ENCODE assay signal across 32 cellular contexts in the genomic region with DNA sequence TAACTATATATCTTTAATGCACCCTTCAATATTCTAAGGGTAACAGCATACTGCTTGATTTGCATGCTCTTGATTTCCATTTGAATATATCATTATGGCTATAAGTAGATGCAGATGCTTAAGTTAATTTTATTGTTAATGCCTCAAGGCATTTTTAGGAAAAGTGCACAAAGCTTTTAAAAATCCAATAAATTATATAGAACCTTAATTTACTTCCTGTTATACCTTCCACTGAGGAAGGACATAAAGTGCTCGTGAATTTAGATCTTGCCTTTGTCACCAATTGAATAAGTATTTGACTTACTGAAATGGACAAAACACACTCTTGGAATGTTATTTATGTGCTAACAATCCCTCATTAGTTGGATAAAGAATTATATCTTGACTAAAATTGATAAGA.
"Had no signal": no experiment of that assay in that cellular context is flagged by ENCODE, and none has a peak within 500 bp of the region (broad histone marks: within the 10 kb centered on the region; RNA-seq: fewer than 3 reads in every experiment).

No MANE protein-coding gene starts in this region.

- H3K9me3 ChIP-seq: adrenal gland, body of pancreas had no signal

- H3K27me3 ChIP-seq: adrenal gland, body of pancreas, brain microvascular endothelial cell, breast epithelium had no signal

- H3K36me3 ChIP-seq: adrenal gland, brain microvascular endothelial cell, breast epithelium had no signal

- H3K27ac ChIP-seq: adrenal gland, body of pancreas, brain microvascular endothelial cell, breast epithelium, VCaP had no signal

- DNase-seq: activated B cell treated with CpG ODN at 0.5 μM for 24 hours; activated CD4-positive, alpha-beta memory T cell treated with anti-CD3 and anti-CD28 coated beads for 36 hours; activated CD4-positive, alpha-beta T cell treated with anti-CD3 and anti-CD28 coated beads for 4 hours; activated CD4-positive, alpha-beta T cell treated with anti-CD3 and anti-CD28 coated beads, Interleukin-2, amount 10 ng/mL, durations not matched to agents 24 days and 14 days; activated CD4-positive, alpha-beta T cell treated with anti-CD3 and anti-CD28 coated beads, Interleukin-2, amount 50 U/mL, for 1 hour; activated CD4-positive, alpha-beta T cell treated with anti-CD3 and anti-CD28 coated beads, Interleukin-2, amount 50 U/mL, for 4 hours; activated CD4-positive, CD25-positive, alpha-beta regulatory T cell treated with anti-CD3 and anti-CD28 coated beads, Interleukin-2, amount 50 U/mL, for 72 hours; activated CD8-positive, alpha-beta memory T cell treated with anti-CD3 and anti-CD28 coated beads, Interleukin-2, amount 50 U/mL, for 4 hours; activated CD8-positive, alpha-beta T cell treated with anti-CD3 and anti-CD28 coated beads for 36 hours; activated effector memory CD4-positive, alpha-beta T cell treated with anti-CD3 and anti-CD28 coated beads, Interleukin-2, amount 50 U/mL, for 16 hours; activated gamma-delta T cell treated with Interleukin-2 at 50 U/mL for 16 hours; activated naive CD4-positive, alpha-beta T cell; activated naive CD4-positive, alpha-beta T cell treated with anti-CD3 and anti-CD28 coated beads for 36 hours; activated naive CD4-positive, alpha-beta T cell treated with anti-CD3 and anti-CD28 coated beads, Interleukin-2, amount 50 U/mL, for 16 hours; activated naive CD8-positive, alpha-beta T cell treated with anti-CD3 and anti-CD28 coated beads for 36 hours; activated T-cell treated with anti-CD3 and anti-CD28 coated beads for 4 hours; activated T-cell treated with anti-CD3 and anti-CD28 coated beads, Interleukin-2, amount 50 U/mL, for 1 hour; activated T-cell treated with anti-CD3 and anti-CD28 coated beads, Interleukin-2, amount 50 U/mL, for 4 hours; activated T-cell treated with anti-CD3 and anti-CD28 coated beads, Interleukin-2, amount 50 U/mL, for 72 hours; adrenal gland; amniotic stem cell; aorta; body of pancreas; brain microvascular endothelial cell; central memory CD4-positive, alpha-beta T cell; T-helper 1 cell; T-helper 2 cell; T-helper 9 cell had no signal

- ATAC-seq: activated CD8-positive, alpha-beta T cell treated with anti-CD3 and anti-CD28 coated beads for 36 hours; activated naive CD4-positive, alpha-beta T cell treated with anti-CD3 and anti-CD28 coated beads, Interleukin-2, amount 50 U/mL, for 72 hours; activated T-cell treated with anti-CD3 and anti-CD28 coated beads, Interleukin-2, amount 50 U/mL, for 4 hours; activated T-cell treated with anti-CD3 and anti-CD28 coated beads, Interleukin-2, amount 50 U/mL, for 72 hours; activated T-helper 17 cell treated with anti-CD3 and anti-CD28 coated beads, Interleukin-2, amount 50 U/mL, for 72 hours; body of pancreas had no signal

- H3K4me1 ChIP-seq: adrenal gland, body of pancreas, breast epithelium had no signal

- H3K4me3 ChIP-seq: adrenal gland, body of pancreas, breast epithelium had no signal
